In the genomic region with DNA sequence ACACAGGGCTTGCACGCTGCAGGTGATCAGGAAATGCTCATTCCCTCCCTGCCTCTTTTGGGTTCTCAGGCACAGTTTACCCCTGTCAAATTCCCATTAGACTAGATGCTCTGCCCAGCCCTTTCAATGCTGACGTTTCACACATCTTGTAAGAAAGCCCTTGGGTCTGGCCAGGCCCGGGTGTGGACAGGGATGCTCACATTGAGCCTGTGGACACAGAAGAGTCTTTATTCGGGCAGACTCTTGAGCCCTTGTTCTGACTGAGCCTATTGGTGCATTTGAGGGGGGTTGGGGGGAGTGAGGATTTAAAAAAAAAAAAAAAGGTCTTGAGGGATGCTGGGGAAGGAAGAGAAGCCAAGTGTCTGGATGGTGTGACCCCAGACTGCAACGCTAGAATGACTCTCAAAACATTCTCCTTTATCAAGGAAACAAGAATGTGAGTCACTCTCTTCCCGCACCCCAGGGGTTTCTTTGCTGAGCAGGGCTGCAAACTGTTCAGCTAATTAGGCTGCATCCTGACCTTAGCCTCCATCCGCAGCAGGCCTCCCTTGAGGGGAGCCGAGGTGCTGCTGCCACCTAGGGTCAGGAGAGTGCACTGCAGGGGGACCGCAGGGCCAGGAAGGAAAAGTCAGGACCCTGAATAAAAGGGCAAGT, we compare ENCODE assay signal across 8 cellular contexts. TPM values are rescaled to one million over a fixed set of nuclear protein-coding genes. Genes with fewer than 3 reads are reported as not detected.
DNase-seq lines count a peak whose midpoint lies in the region; ATAC-seq and TF ChIP-seq lines count a peak whose summit lies in the region.

No MANE protein-coding gene starts in this region.

- ATAC-seq in GM18511 (IDR thresholded peaks at IDR 0.05; ENCODE audit: unreplicated experiment) (peak; percentile 77), HG03108 (IDR thresholded peaks at IDR 0.05; ENCODE audit: unreplicated experiment) (peak; percentile 65), foreskin keratinocyte (peak; percentile 70), upper lobe of right lung (peak; percentile 85)

- H3K27ac ChIP-seq in foreskin keratinocyte: no peak overlapping the region
- no peak overlapping the region for H3K27ac ChIP-seq in upper lobe of right lung

- H3K4me3 ChIP-seq in upper lobe of right lung: no peak overlapping the region

- DNase-seq in AG09319 (ENCODE audit: extremely low read depth, low read depth) (peak; percentile 95), foreskin keratinocyte (peak in 1 of 2 donors; percentile 6), nucleus accumbens (lab: John Stamatoyannopoulos, UW) (peak in 33 of 56 donors; percentile 7 to 62 (median 24)), upper lobe of right lung (peak; percentile 77)
- peak; percentile 20 to 26 for DNase-seq in activated T-helper 1 cell treated with anti-CD3 and anti-CD28 coated beads, Interleukin-2, amount 50 U/mL, for 16 hours (ENCODE audit: low read depth in 1 of 2, low spot score in 1 of 2)

- H3K9me3 ChIP-seq in upper lobe of right lung: no peaks in the 10 kb centered on the region

- intact Hi-C loops in upper lobe of right lung (cut with DNase I): loop anchor here (5.0 kb wide), 1 partner anchor 1185 kb away; no protein-coding TSS in a partner anchor

- H3K36me3 ChIP-seq in upper lobe of right lung: no peaks in the 10 kb centered on the region

- H3K4me1 ChIP-seq in foreskin keratinocyte: no peaks in the 10 kb centered on the region
- H3K4me1 ChIP-seq in upper lobe of right lung: no peaks in the 10 kb centered on the region

- TF ChIP-seq CTCF in AG09319 (IDR thresholded peaks at IDR 0.05; ENCODE audit: low read depth, low read length) (no peak; the same call in none of the 2 replicates), foreskin keratinocyte (conservative IDR thresholded peaks at IDR 0.05) (peak; percentile 83), upper lobe of right lung (IDR thresholded peaks at IDR 0.05) (peak; percentile 99)

- H3K27me3 ChIP-seq in foreskin keratinocyte (no peaks in the 10 kb centered on the region), upper lobe of right lung (no peaks in the 10 kb centered on the region)

TF ChIP-seq in PFSK-1, 5 proteins besides CTCF, POLR2A, EP300 and RAD21:
- TF ChIP-seq SIN3A (IDR thresholded peaks at IDR 0.05; ENCODE audit: borderline replicate concordance, insufficient read depth, low read length) (0 out of 2 replicates have a peak, but pooled peaks have one; percentile 62), TAF1 (IDR thresholded peaks at IDR 0.05; ENCODE audit: borderline replicate concordance, insufficient read depth, low read length) (peak; percentile 48; the same call in 1 of the 2 replicates), POLR2AphosphoS5 (IDR thresholded peaks at IDR 0.05; ENCODE audit: low read depth, low read length) (no peak), REST (IDR thresholded peaks at IDR 0.05; ENCODE audit: insufficient read depth in 1 of 2, low read depth in 2 of 2, low read length in 2 of 2) (peak in 1 of 2 experiments; percentile 62; a peak in 2 of 4 replicates), FOXP2 (optimal IDR thresholded peaks at IDR 0.05; ENCODE audit: borderline replicate concordance, extremely low read depth, extremely low read length, insufficient read depth) (peak; percentile 75)

RNA-seq across cellular contexts. Expression of gene TMEM72, which starts 53.6 kb away (rescaled TPM):
- not detected for polyA plus RNA-seq in PFSK-1 (2012; ENCODE audit: insufficient read length, low read depth)
- total RNA-seq in foreskin keratinocyte (not detected in 2 replicates), upper lobe of right lung (not detected)
- polyA plus RNA-seq in foreskin keratinocyte: not detected in 2 replicates
